10 cellular contexts compared by ENCODE assay signal in the genomic region with DNA sequence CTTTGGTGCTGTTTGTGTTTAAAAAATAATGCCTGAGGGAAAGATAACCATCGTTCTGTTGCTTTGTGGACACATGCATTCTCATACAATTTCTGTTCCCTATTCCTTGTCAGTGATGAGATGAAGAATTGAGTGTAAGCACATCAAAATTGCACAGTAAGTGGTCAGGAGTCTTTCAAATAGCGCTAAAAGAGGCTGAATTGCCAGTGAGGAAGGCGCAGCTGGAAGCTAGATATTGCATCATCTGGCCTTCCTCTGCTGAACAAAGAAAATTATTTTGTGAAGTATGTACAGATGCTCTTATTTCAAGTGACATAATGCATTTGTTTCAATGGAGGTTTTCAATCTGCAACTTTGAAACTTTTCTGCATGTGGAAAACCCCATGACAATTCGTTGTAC.
A peak's percentile ranks its signal among the peaks of the same experiment; 100 is the strongest.
DNase-seq lines count a peak whose midpoint lies in the region; ATAC-seq and TF ChIP-seq lines count a peak whose summit lies in the region.
"Had no signal": no experiment of that assay in that cellular context is flagged by ENCODE, and none has a peak within 500 bp of the region (broad histone marks: within the 10 kb centered on the region; RNA-seq: fewer than 3 reads in every experiment).

No MANE protein-coding gene starts in this region.

- H3K36me3 ChIP-seq in SK-N-MC (ENCODE audit: insufficient read depth, low read length): no peaks in the 10 kb centered on the region
- no peaks in the 10 kb centered on the region for H3K36me3 ChIP-seq in hepatocyte (replicated peaks; ENCODE audit: insufficient read depth, low read depth)
- no peaks in the 10 kb centered on the region for H3K36me3 ChIP-seq in upper lobe of left lung
- H3K36me3 ChIP-seq: colonic mucosa had no signal

- H3K4me3 ChIP-seq in SK-N-MC: peak overlapping the region; percentile 7; the same call in 1 of the 2 replicates
- H3K4me3 ChIP-seq in hepatocyte: no peak overlapping the region
- no peak overlapping the region for H3K4me3 ChIP-seq in upper lobe of left lung
- H3K4me3 ChIP-seq: colonic mucosa had no signal

- ATAC-seq in upper lobe of left lung (ENCODE audit: low FRiP score in 2 of 2) (peak in 1 of 2 donors; percentile 86), GM18867 (IDR thresholded peaks at IDR 0.05; ENCODE audit: unreplicated experiment) (no peak)

- H4K20me1 ChIP-seq in hepatocyte (ENCODE audit: insufficient read depth, poor library complexity, severe bottlenecking): no peaks in the 10 kb centered on the region

- TF ChIP-seq POLR2A in upper lobe of left lung (IDR thresholded peaks at IDR 0.05): no peak

- H3K27ac ChIP-seq in SK-N-MC: peak overlapping the region; percentile 85
- H3K27ac ChIP-seq in hepatocyte: no peak overlapping the region
- peak overlapping the region; percentile 22 to 75 (median 52) for H3K27ac ChIP-seq in upper lobe of left lung
- H3K27ac ChIP-seq: colonic mucosa had no signal

- peak overlapping the region; percentile 49 for H3K9ac ChIP-seq in SK-N-MC (ENCODE audit: insufficient read length)

- peak overlapping the region; percentile 22 for H2AFZ ChIP-seq in hepatocyte

- WGBS in hepatocyte (ENCODE audit: low lambda C conversion rate, missing lambda C conversion rate): 74% methylated on average over 4 of the region's 4 CpGs
- 45 to 49% methylated on average over 4 of the region's 4 CpGs for WGBS in upper lobe of left lung, 2 donors

- DNase-seq in NCI-H187 treated with DMSO at 0.1 percent for 48 hours (lab: John Stamatoyannopoulos, UW) (peak; percentile 20), NCI-H187 (lab: John Stamatoyannopoulos, UW) (no peak), SK-N-MC (ENCODE audit: low read depth, low spot score) (peak; percentile 57), hepatocyte (ENCODE audit: low spot score) (no peak), upper lobe of left lung (no peak), midbrain (lab: John Stamatoyannopoulos, UW) (no peak)
- no peak for DNase-seq in stimulated activated CD4-positive, alpha-beta T cell treated with anti-CD3 and anti-CD28 coated beads, Interleukin-12 subunit alpha, Interleukin-12 subunit beta, amount 100 ng/mL, for 4 hours
- DNase-seq: colonic mucosa, kidney glomerular epithelial cell had no signal

- H3K27me3 ChIP-seq in hepatocyte (no peaks in the 10 kb centered on the region), upper lobe of left lung (no peaks in the 10 kb centered on the region)
- H3K27me3 ChIP-seq: colonic mucosa had no signal

- H3K79me2 ChIP-seq in hepatocyte: no peaks in the 10 kb centered on the region

- no peak overlapping the region for H3K4me2 ChIP-seq in hepatocyte

- TF ChIP-seq EP300 in upper lobe of left lung (IDR thresholded peaks at IDR 0.05): no peak

- H3K9me2 ChIP-seq in hepatocyte (replicated peaks; ENCODE audit: insufficient read depth): no peaks in the 10 kb centered on the region

- no peaks in the 10 kb centered on the region for H3K9me3 ChIP-seq in SK-N-MC (ENCODE audit: low read depth, low read length)
- H3K9me3 ChIP-seq in hepatocyte (ENCODE audit: low read depth): no peaks in the 10 kb centered on the region
- H3K9me3 ChIP-seq in upper lobe of left lung: no peaks in the 10 kb centered on the region
- H3K9me3 ChIP-seq: colonic mucosa had no signal

- H3K4me1 ChIP-seq in hepatocyte (ENCODE audit: insufficient read depth): peaks cover 25% of the 10 kb centered on the region
- H3K4me1 ChIP-seq in upper lobe of left lung: peaks cover 36 to 47% (median 43%) of the 10 kb centered on the region in 4 donors
- H3K4me1 ChIP-seq: colonic mucosa had no signal

- TF ChIP-seq CTCF in hepatocyte (IDR thresholded peaks at IDR 0.05; ENCODE audit: poor library complexity): no peak
- no peak for TF ChIP-seq CTCF in upper lobe of left lung (IDR thresholded peaks at IDR 0.05)

Comparison
In these comparisons a context has a peak if more than half of its experiments do, and no peak if none do; other contexts are left out.
1. DNase-seq: peak in NCI-H187 treated with DMSO at 0.1 percent for 48 hours (single experiment) and SK-N-MC (single experiment); none in NCI-H187 (0 of 2), hepatocyte (single experiment), upper lobe of left lung (0 of 2), midbrain (single experiment) and stimulated activated CD4-positive, alpha-beta T cell treated with anti-CD3 and anti-CD28 coated beads, Interleukin-12 subunit alpha, Interleukin-12 subunit beta, amount 100 ng/mL, for 4 hours (single experiment).